ENCODE assay signal across 1 cellular context in the genomic region with DNA sequence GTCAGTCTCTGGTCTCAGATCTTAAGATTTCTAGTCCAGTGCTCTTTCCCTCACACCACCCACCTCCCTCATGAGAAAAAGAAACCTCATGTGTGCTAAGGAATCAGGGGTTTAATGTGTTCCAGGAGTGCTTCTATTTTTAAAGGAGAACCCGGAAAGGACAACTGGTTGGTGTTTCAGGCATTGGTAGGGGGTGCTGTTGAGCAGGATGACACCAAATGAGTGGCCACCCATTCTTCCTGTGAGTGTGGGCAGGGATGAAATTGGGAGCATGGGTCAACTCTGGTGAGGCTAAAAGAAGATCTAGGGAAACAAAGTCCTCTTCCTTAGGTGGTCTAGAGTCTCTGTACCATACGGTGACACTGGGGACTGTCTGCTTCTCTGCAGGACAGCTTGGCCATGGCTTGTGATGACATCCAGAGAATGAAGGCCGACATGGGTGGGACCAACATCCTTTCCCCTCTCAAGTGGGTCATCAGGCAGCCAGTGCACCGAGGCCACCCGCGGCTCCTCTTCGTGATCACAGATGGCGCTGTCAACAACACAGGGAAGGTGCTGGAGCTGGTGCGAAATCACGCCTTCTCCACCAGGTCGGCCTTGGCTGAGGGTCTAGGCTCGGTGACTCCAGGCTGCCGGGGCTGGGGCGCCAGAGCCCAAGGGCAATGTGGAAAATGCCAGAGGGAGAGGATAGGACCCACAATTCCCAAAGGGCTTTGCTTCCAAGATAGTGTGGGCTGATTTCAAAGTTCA.
TF ChIP-seq lines count a peak whose summit lies in the region.

No MANE protein-coding gene starts in this region.

TF ChIP-seq in GM23338, 12 proteins besides CTCF, POLR2A, EP300 and RAD21:
- TF ChIP-seq, protein P1, sequence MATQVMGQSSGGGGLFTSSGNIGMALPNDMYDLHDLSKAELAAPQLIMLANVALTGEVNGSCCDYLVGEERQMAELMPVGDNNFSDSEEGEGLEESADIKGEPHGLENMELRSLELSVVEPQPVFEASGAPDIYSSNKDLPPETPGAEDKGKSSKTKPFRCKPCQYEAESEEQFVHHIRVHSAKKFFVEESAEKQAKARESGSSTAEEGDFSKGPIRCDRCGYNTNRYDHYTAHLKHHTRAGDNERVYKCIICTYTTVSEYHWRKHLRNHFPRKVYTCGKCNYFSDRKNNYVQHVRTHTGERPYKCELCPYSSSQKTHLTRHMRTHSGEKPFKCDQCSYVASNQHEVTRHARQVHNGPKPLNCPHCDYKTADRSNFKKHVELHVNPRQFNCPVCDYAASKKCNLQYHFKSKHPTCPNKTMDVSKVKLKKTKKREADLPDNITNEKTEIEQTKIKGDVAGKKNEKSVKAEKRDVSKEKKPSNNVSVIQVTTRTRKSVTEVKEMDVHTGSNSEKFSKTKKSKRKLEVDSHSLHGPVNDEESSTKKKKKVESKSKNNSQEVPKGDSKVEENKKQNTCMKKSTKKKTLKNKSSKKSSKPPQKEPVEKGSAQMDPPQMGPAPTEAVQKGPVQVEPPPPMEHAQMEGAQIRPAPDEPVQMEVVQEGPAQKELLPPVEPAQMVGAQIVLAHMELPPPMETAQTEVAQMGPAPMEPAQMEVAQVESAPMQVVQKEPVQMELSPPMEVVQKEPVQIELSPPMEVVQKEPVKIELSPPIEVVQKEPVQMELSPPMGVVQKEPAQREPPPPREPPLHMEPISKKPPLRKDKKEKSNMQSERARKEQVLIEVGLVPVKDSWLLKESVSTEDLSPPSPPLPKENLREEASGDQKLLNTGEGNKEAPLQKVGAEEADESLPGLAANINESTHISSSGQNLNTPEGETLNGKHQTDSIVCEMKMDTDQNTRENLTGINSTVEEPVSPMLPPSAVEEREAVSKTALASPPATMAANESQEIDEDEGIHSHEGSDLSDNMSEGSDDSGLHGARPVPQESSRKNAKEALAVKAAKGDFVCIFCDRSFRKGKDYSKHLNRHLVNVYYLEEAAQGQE (IDR thresholded peaks at IDR 0.05; ENCODE audit: unreplicated experiment) = no peak
- TF ChIP-seq JUNB (IDR thresholded peaks at IDR 0.05; ENCODE audit: unreplicated experiment) = no peak
- no peak for TF ChIP-seq POLR2AphosphoS5 (IDR thresholded peaks at IDR 0.05; ENCODE audit: low read depth)
TF ChIP-seq in GM23338: peak in this region for 0.
